ENCODE assay signal across 15 cellular contexts in the genomic region with DNA sequence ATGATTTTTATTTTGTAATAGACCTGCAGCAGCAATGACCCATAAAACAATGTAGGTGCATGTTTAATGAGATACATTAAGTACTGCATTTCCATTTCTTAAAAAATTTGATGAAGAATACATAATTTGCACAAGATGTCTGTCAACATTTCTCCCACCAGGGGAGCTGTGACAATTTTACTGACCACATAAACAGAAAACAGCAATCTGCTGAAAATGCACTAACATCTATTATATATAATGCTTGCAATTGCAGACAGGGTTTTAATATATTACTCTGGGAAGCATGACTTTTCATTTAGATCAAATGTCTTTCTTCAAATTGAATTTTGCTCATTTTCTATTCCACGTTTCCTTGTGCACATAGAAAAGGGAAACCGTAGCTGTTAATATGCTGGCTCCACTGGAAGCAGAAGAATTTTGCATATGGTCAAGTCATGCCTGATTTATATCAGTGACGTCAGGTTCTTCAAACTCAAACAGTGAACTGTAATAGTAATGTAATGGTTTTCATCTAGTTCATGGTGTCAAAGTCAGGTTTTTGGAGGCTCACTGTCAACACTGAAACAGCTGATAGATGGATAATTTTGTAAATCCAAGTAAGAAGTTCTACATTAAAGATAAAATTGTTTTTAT.
DNase-seq lines count a peak whose midpoint lies in the region; ATAC-seq and TF ChIP-seq lines count a peak whose summit lies in the region.
"Had no signal": no experiment of that assay in that cellular context is flagged by ENCODE, and none has a peak within 500 bp of the region (broad histone marks: within the 10 kb centered on the region; RNA-seq: fewer than 3 reads in every experiment).

No MANE protein-coding gene starts in this region.

- no peak overlapping the region for H3T11ph ChIP-seq in H9 (ENCODE audit: low read length)

- H2BK5ac ChIP-seq in H9 (ENCODE audit: insufficient read length, low read length): no peak overlapping the region

- ATAC-seq in GM21723 (IDR thresholded peaks at IDR 0.05; ENCODE audit: unreplicated experiment): no peak
- ATAC-seq: naive thymus-derived CD8-positive, alpha-beta T cell had no signal

- H3K9me3 ChIP-seq in H9 (ENCODE audit: control insufficient read depth, low read depth, low read length) (no peaks in the 10 kb centered on the region), adipocyte (ENCODE audit: control insufficient read depth, low read length) (peaks cover 13% of the 10 kb centered on the region)
- H3K9me3 ChIP-seq: HAP-1, uterus had no signal

- no peak overlapping the region for H2BK15ac ChIP-seq in H9 (ENCODE audit: low read depth, low read length)

- H3K4me1 ChIP-seq in H9 (ENCODE audit: insufficient read depth, low read length) (no peaks in the 10 kb centered on the region), adipocyte (ENCODE audit: control insufficient read depth, insufficient read depth, low read length) (no peaks in the 10 kb centered on the region)
- H3K4me1 ChIP-seq: HAP-1, uterus had no signal

- no peaks in the 10 kb centered on the region for H3K79me1 ChIP-seq in H9 (ENCODE audit: insufficient read depth, low read depth, low read length, poor library complexity, severe bottlenecking)

- no peak overlapping the region for H3K4me3 ChIP-seq in adipocyte (ENCODE audit: low read length)
- no peak overlapping the region for H3K4me3 ChIP-seq in H7 (ENCODE audit: insufficient read depth, low read depth, low read length)
- H3K4me3 ChIP-seq: HAP-1, uterus had no signal

- no peaks in the 10 kb centered on the region for H3K36me3 Mint-ChIP-seq in H9 (ENCODE audit: insufficient read depth in 1 of 3, low read depth in 3 of 3)
- no peaks in the 10 kb centered on the region for H3K36me3 Mint-ChIP-seq in glutamatergic neuron (ENCODE audit: unreplicated experiment)
- H3K36me3 Mint-ChIP-seq: CD4-positive, CD25-positive, alpha-beta regulatory T cell; naive thymus-derived CD8-positive, alpha-beta T cell had no signal

- H3K18ac ChIP-seq in H9 (ENCODE audit: insufficient read length, low read depth, low read length): no peak overlapping the region

- no peaks in the 10 kb centered on the region for H3K27me3 Mint-ChIP-seq in H9 (ENCODE audit: low read depth)
- no peaks in the 10 kb centered on the region for H3K27me3 Mint-ChIP-seq in glutamatergic neuron (ENCODE audit: unreplicated experiment)

- H3K36me3 ChIP-seq in adipocyte (ENCODE audit: control insufficient read depth, insufficient read depth, low read length, severe bottlenecking) (no peaks in the 10 kb centered on the region), H7 (replicated peaks; ENCODE audit: control insufficient read depth, insufficient read depth, low read length) (no peaks in the 10 kb centered on the region)
- H3K36me3 ChIP-seq: HAP-1, uterus had no signal

- H2BK20ac ChIP-seq in H9 (ENCODE audit: low read depth, low read length, poor library complexity, severe bottlenecking): no peak overlapping the region

- H4K20me1 ChIP-seq in H9 (ENCODE audit: control insufficient read depth, insufficient read depth, insufficient read length): no peaks in the 10 kb centered on the region

- H3K9me3 Mint-ChIP-seq in H9: no peaks in the 10 kb centered on the region
- H3K9me3 Mint-ChIP-seq in glutamatergic neuron (ENCODE audit: unreplicated experiment): no peaks in the 10 kb centered on the region
- H3K9me3 Mint-ChIP-seq: CD4-positive, CD25-positive, alpha-beta regulatory T cell; naive thymus-derived CD8-positive, alpha-beta T cell had no signal

- no peak overlapping the region for H2AK5ac ChIP-seq in H9 (ENCODE audit: insufficient read length, low read length)

- H3K9ac ChIP-seq in H9 (ENCODE audit: extremely low read depth, insufficient read length, low read length) (no peak overlapping the region), adipocyte (ENCODE audit: low read length) (no peak overlapping the region)
- H3K9ac ChIP-seq: KMS-11 had no signal

- H4K91ac ChIP-seq in H9 (ENCODE audit: insufficient read length, low read depth, low read length): no peak overlapping the region

- WGBS in H9 (ENCODE audit: extremely low coverage, insufficient read length, low lambda C conversion rate): no CpG with 5 or more reads among the region's 3 CpGs

- no peak overlapping the region for H4K8ac ChIP-seq in H9 (replicated peaks; ENCODE audit: insufficient read length, low read depth, low read length)

- H3K23ac ChIP-seq in H9 (ENCODE audit: insufficient read length, low read depth, low read length): no peak overlapping the region

- no peak overlapping the region for H3K27ac ChIP-seq in H9 (ENCODE audit: insufficient read length, low read depth, low read length)
- H3K27ac ChIP-seq: KMS-11, uterus had no signal

- DNase-seq in ACHN (peak; percentile 4), H9 (no peak), adipocyte (ENCODE audit: low read depth) (peak; percentile 38), glutamatergic neuron (no peak), ecto neural progenitor cell (ENCODE audit: low spot score) (no peak), H7 (no peak)
- DNase-seq in activated naive CD4-positive, alpha-beta T cell (lab: John Stamatoyannopoulos, UW): no peak
- DNase-seq: CD4-positive, CD25-positive, alpha-beta regulatory T cell; naive thymus-derived CD8-positive, alpha-beta T cell; NCI-H2227 treated with DMSO at 0.1 percent for 48 hours; small intestine; uterus had no signal

- in situ Hi-C loops in ACHN (cut with HindIII; ENCODE audit: low pct_ligation_motif_present, low pct_unique_long_range_greater_than_20kb, low sequenced_read_pairs): no loop called here

- no peaks in the 10 kb centered on the region for H3K4me1 Mint-ChIP-seq in H9
- peaks cover 4% of the 10 kb centered on the region for H3K4me1 Mint-ChIP-seq in glutamatergic neuron (ENCODE audit: low read depth, unreplicated experiment)
- H3K4me1 Mint-ChIP-seq: CD4-positive, CD25-positive, alpha-beta regulatory T cell; naive thymus-derived CD8-positive, alpha-beta T cell had no signal

- H4K5ac ChIP-seq in H9 (ENCODE audit: insufficient read length, low read depth, low read length): no peak overlapping the region

- H3K23me2 ChIP-seq in H9 (ENCODE audit: insufficient read length, low read depth, low read length, poor library complexity, severe bottlenecking): no peaks in the 10 kb centered on the region

- H3K27me3 ChIP-seq in H9 (ENCODE audit: insufficient read depth, low read length) (no peaks in the 10 kb centered on the region), adipocyte (replicated peaks; ENCODE audit: control insufficient read depth, insufficient read depth, low read length) (peaks cover 9% of the 10 kb centered on the region), H7 (ENCODE audit: control insufficient read depth, insufficient read depth, low read length) (no peaks in the 10 kb centered on the region)
- H3K27me3 ChIP-seq: uterus had no signal

- H3K4ac ChIP-seq in H9 (ENCODE audit: low read depth, low read length): no peak overlapping the region

- H2BK12ac ChIP-seq in H9 (ENCODE audit: insufficient read length, low read depth, low read length): no peak overlapping the region

- H3K4me2 ChIP-seq in H9 (ENCODE audit: insufficient read depth, insufficient read length, low read length): no peak overlapping the region
- H3K4me2 ChIP-seq: KMS-11 had no signal

- TF ChIP-seq CTCF in H9 (conservative IDR thresholded peaks at IDR 0.05): peak; percentile 56
- TF ChIP-seq CTCF in glutamatergic neuron (IDR thresholded peaks at IDR 0.05; ENCODE audit: partially characterized antibody, unreplicated experiment): peak; percentile 69

- H3K4me3 Mint-ChIP-seq in H9 (no peak overlapping the region), glutamatergic neuron (ENCODE audit: unreplicated experiment) (no peak overlapping the region)
- H3K4me3 Mint-ChIP-seq: CD4-positive, CD25-positive, alpha-beta regulatory T cell; naive thymus-derived CD8-positive, alpha-beta T cell had no signal

- H3K27ac Mint-ChIP-seq in H9: no peak overlapping the region
- no peak overlapping the region for H3K27ac Mint-ChIP-seq in glutamatergic neuron (ENCODE audit: unreplicated experiment)
- H3K27ac Mint-ChIP-seq: CD4-positive, CD25-positive, alpha-beta regulatory T cell had no signal

- no peaks in the 10 kb centered on the region for H3K79me2 ChIP-seq in H9 (ENCODE audit: insufficient read depth, low read length)

- H3K14ac ChIP-seq in H9 (ENCODE audit: insufficient read depth, low read length): no peak overlapping the region

- H3K56ac ChIP-seq in H9 (ENCODE audit: insufficient read length, low read depth, low read length): no peak overlapping the region

- H2BK120ac ChIP-seq in H9 (ENCODE audit: low read depth, low read length, poor library complexity, severe bottlenecking): no peak overlapping the region

- H2AFZ ChIP-seq in H9 (ENCODE audit: low read length): no peak overlapping the region

Comparison
In these comparisons a context has a peak if more than half of its experiments do, and no peak if none do; other contexts are left out.
1. DNase-seq: peak in ACHN (single experiment) and adipocyte (single experiment); none in H9 (single experiment), glutamatergic neuron (single experiment), activated naive CD4-positive, alpha-beta T cell (0 of 4), ecto neural progenitor cell (single experiment) and H7 (single experiment).